Comparison of ENCODE assay signal across 8 cellular contexts in genomic region chr7:102818176-102818575, GRCh38.
"Had no signal": no experiment of that assay in that cellular context is flagged by ENCODE, and none has a peak within 500 bp of the region (broad histone marks: within the 10 kb centered on the region; RNA-seq: fewer than 3 reads in every experiment).

No MANE protein-coding gene starts in this region.

- DNase-seq: H9, HCEC 1CT, IMR-90 had no signal

- H3K4me3 ChIP-seq: GM23338, K562 had no signal

- ATAC-seq: GM23338, K562 had no signal

- FAIRE-seq: H1, H54, HTR-8/SVneo, K562 had no signal
